In genomic region chr3:31173118-31173718, GRCh38 we compare ENCODE assay signal across 23 cellular contexts.
"Had no signal": no experiment of that assay in that cellular context is flagged by ENCODE, and none has a peak within 500 bp of the region (broad histone marks: within the 10 kb centered on the region; RNA-seq: fewer than 3 reads in every experiment).

No MANE protein-coding gene starts in this region.

- H3K4me3 ChIP-seq: esophagus muscularis mucosa, heart right ventricle, pancreas, prostate gland, skin epidermis, uterus had no signal

- H3K27me3 ChIP-seq: esophagus muscularis mucosa, heart right ventricle, pancreas, uterus had no signal

- H3K27ac ChIP-seq: esophagus muscularis mucosa, heart right ventricle, pancreas, prostate gland, skin epidermis, uterus had no signal

- H3K36me3 ChIP-seq: esophagus muscularis mucosa, heart right ventricle, pancreas, prostate gland, uterus had no signal

- ATAC-seq: activated naive CD8-positive, alpha-beta T cell treated with anti-CD3 and anti-CD28 coated beads, Interleukin-2, amount 50 U/mL, for 24 hours; heart right ventricle; naive thymus-derived CD4-positive, alpha-beta T cell; sciatic nerve; stimulated activated naive CD8-positive, alpha-beta T cell treated with anti-CD3 and anti-CD28 coated beads, Interleukin-15, Interleukin-2, amounts not matched to agents 100 U/mL and 50 U/mL, for 24 hours had no signal

- DNase-seq: activated CD4-positive, alpha-beta memory T cell treated with anti-CD3 and anti-CD28 coated beads, Interleukin-2, amount 10 ng/mL, durations not matched to agents 7 days and 5 days; activated CD4-positive, alpha-beta T cell treated with anti-CD3 and anti-CD28 coated beads for 1 hour; activated CD4-positive, alpha-beta T cell treated with anti-CD3 and anti-CD28 coated beads, Interleukin-2, amount 10 ng/mL, durations not matched to agents 7 days and 5 days; activated CD8-positive, alpha-beta memory T cell treated with anti-CD3 and anti-CD28 coated beads, Interleukin-2, amount 50 U/mL, for 48 hours; activated gamma-delta T cell treated with Interleukin-2 at 50 U/mL for 16 hours; activated naive CD8-positive, alpha-beta T cell treated with anti-CD3 and anti-CD28 coated beads, Interleukin-2, amount 50 U/mL, for 24 hours; activated T-cell treated with anti-CD3 and anti-CD28 coated beads, Interleukin-2, amount 50 U/mL, for 24 hours; amygdala; foreskin melanocyte; heart right ventricle; naive thymus-derived CD4-positive, alpha-beta T cell; pancreas; retina; stimulated activated CD4-positive, alpha-beta T cell treated with anti-CD3 and anti-CD28 coated beads, Interleukin-12 subunit alpha, Interleukin-12 subunit beta, amount 100 ng/mL, for 4 hours; stimulated activated CD4-positive, alpha-beta T cell treated with anti-CD3 and anti-CD28 coated beads, Interleukin-4, amount 100 ng/mL, for 1 hour; stimulated activated naive CD8-positive, alpha-beta T cell treated with anti-CD3 and anti-CD28 coated beads, Interleukin-15, Interleukin-2, amounts not matched to agents 100 U/mL and 50 U/mL, for 24 hours; substantia nigra; T-helper 9 cell; uterus had no signal

- H3K9me3 ChIP-seq: esophagus muscularis mucosa, pancreas, prostate gland, uterus had no signal

- H3K4me1 ChIP-seq: heart right ventricle, pancreas, prostate gland, uterus had no signal
